Comparison of ENCODE assay signal across 15 cellular contexts in genomic region chrX:46185923-46186810, GRCh38.
DNase-seq lines count a peak whose midpoint lies in the region; ATAC-seq, FAIRE-seq and TF ChIP-seq lines count a peak whose summit lies in the region.
"Had no signal": no experiment of that assay in that cellular context is flagged by ENCODE, and none has a peak within 500 bp of the region (broad histone marks: within the 10 kb centered on the region; RNA-seq: fewer than 3 reads in every experiment).

No MANE protein-coding gene starts in this region.

- TF ChIP-seq RAD21 in HCT116 (IDR thresholded peaks at IDR 0.05; ENCODE audit: low read depth) = no peak

- H3K9me3 Mint-ChIP-seq in astrocyte (ENCODE audit: unreplicated experiment) = no peaks in the 10 kb centered on the region

- H3K9me2 ChIP-seq in HCT116 (ENCODE audit: insufficient read depth) = no peaks in the 10 kb centered on the region
- no peaks in the 10 kb centered on the region for H3K9me2 ChIP-seq in hepatocyte (replicated peaks; ENCODE audit: insufficient read depth)

- intact Hi-C loops in HCT116 (cut with micrococcal nuclease) = loop anchor here (10.0 kb wide), 1 partner anchor 189 kb away; no protein-coding TSS in a partner anchor

- no peaks in the 10 kb centered on the region for H3K4me1 Mint-ChIP-seq in astrocyte (ENCODE audit: low read depth, unreplicated experiment)

- H3K9ac ChIP-seq in HCT116 (ENCODE audit: low read length) = peak overlapping the region; percentile 44
- no peak overlapping the region for H3K9ac ChIP-seq in astrocyte (ENCODE audit: low read length)

- H3K27ac ChIP-seq in C4-2B (peak overlapping the region; percentile 49; the same call in 1 of the 2 replicates), HCT116 (ENCODE audit: low read depth, low read length) (peak overlapping the region; percentile 89), astrocyte (ENCODE audit: low read depth, low read length) (no peak overlapping the region), hepatocyte (peak overlapping the region; percentile 67), SJCRH30 (no peak overlapping the region)

- H3K36me3 Mint-ChIP-seq in astrocyte (ENCODE audit: low read depth, unreplicated experiment) = no peaks in the 10 kb centered on the region

- DNase-seq in HCT116 (ENCODE audit: low read depth, low spot score) (no peak), astrocyte (ENCODE audit: low read depth) (no peak), hepatocyte (ENCODE audit: low spot score) (no peak), SJCRH30 (no peak), NCI-H2081 (lab: John Stamatoyannopoulos, UW) (no peak)
- DNase-seq: DND-41; GDM1; NCI-H1436 treated with DMSO at 0.1 percent for 48 hours; NCI-H345; NCI-H69; NK-92 treated with Interleukin-12 subunit alpha and Interleukin-12 subunit beta, amount 100 ng/mL, for 24 hours; SHP77 had no signal

- no peak overlapping the region for H3K27ac Mint-ChIP-seq in astrocyte (ENCODE audit: unreplicated experiment)

- peak; percentile 59; the same call in 1 of the 2 replicates for ATAC-seq in HCT116
- ATAC-seq in GM21528 (IDR thresholded peaks at IDR 0.05; ENCODE audit: low FRiP score, unreplicated experiment) = no peak

- no peak for TF ChIP-seq CTCF in C4-2B (conservative IDR thresholded peaks at IDR 0.05)
- no peak for TF ChIP-seq CTCF in HCT116 (IDR thresholded peaks at IDR 0.05 in 2 of 3, conservative IDR thresholded peaks at IDR 0.05 in 1 of 3; ENCODE audit: borderline replicate concordance in 1 of 3, insufficient read depth in 1 of 3, low read depth in 2 of 3, low read length in 2 of 3)
- TF ChIP-seq CTCF in astrocyte (IDR thresholded peaks at IDR 0.05; ENCODE audit: insufficient read depth, low read depth, low read length) = no peak
- no peak for TF ChIP-seq CTCF in hepatocyte (IDR thresholded peaks at IDR 0.05; ENCODE audit: poor library complexity)

- no peak overlapping the region for H3K4me3 Mint-ChIP-seq in astrocyte (ENCODE audit: unreplicated experiment)

- RAD21 ChIA-PET in HCT116 (lab: Charles Lee; ENCODE audit: low non-redundant PET in 1 of 2, low total read pairs in 2 of 2, uncharacterized antibody in 2 of 2, unreplicated experiment in 2 of 2) = no interaction called here

- H3K36me3 ChIP-seq in HCT116 (ENCODE audit: control insufficient read depth in 1 of 2, insufficient read depth in 2 of 2, low read length in 2 of 2) (no peaks in the 10 kb centered on the region; a peak in 1 of 4 replicates), astrocyte (ENCODE audit: insufficient read depth, low read length) (no peaks in the 10 kb centered on the region), hepatocyte (replicated peaks; ENCODE audit: insufficient read depth, low read depth) (no peaks in the 10 kb centered on the region), SJCRH30 (no peaks in the 10 kb centered on the region)

- H2AFZ ChIP-seq in HCT116 (ENCODE audit: low read depth, low read length, poor library complexity, severe bottlenecking) (no peak overlapping the region), astrocyte (ENCODE audit: low read depth, low read length) (no peak overlapping the region), hepatocyte (no peak overlapping the region)

- no peaks in the 10 kb centered on the region for H3K9me3 ChIP-seq in HCT116 (ENCODE audit: control insufficient read depth in 1 of 2, insufficient read depth in 1 of 2, low read depth in 1 of 2, low read length in 2 of 2)
- no peaks in the 10 kb centered on the region for H3K9me3 ChIP-seq in astrocyte (ENCODE audit: insufficient read depth, low read depth, low read length)
- H3K9me3 ChIP-seq in hepatocyte (ENCODE audit: low read depth) = no peaks in the 10 kb centered on the region
- no peaks in the 10 kb centered on the region for H3K9me3 ChIP-seq in SJCRH30 (replicated peaks)

- 57% methylated on average over 7 of the region's 7 CpGs for WGBS in hepatocyte (ENCODE audit: low lambda C conversion rate, missing lambda C conversion rate)

- H3K27me3 Mint-ChIP-seq in astrocyte (ENCODE audit: low read depth, unreplicated experiment) = peaks cover under 1% of the 10 kb centered on the region

- H4K20me1 ChIP-seq in HCT116 (ENCODE audit: insufficient read depth) = no peaks in the 10 kb centered on the region
- no peaks in the 10 kb centered on the region for H4K20me1 ChIP-seq in astrocyte (ENCODE audit: insufficient read depth, low read length)
- no peaks in the 10 kb centered on the region for H4K20me1 ChIP-seq in hepatocyte (ENCODE audit: insufficient read depth, poor library complexity, severe bottlenecking)

- CTCF ChIA-PET in HCT116 (lab: Charles Lee) = no interaction called here

- BruUV-seq in HCT116 (replicated peaks; lab: Mats Ljungman, UMichigan) = no TSS peak

- POLR2A ChIA-PET in HCT116 (lab: Charles Lee) = no interaction called here

- no peaks in the 10 kb centered on the region for H3K27me3 ChIP-seq in HCT116 (ENCODE audit: insufficient read depth, low read length)
- no peaks in the 10 kb centered on the region for H3K27me3 ChIP-seq in astrocyte (ENCODE audit: insufficient read depth, low read length)
- H3K27me3 ChIP-seq in hepatocyte = no peaks in the 10 kb centered on the region
- H3K27me3 ChIP-seq in SJCRH30 = no peaks in the 10 kb centered on the region

- no peak for TF ChIP-seq POLR2A in HCT116 (IDR thresholded peaks at IDR 0.05; ENCODE audit: borderline replicate concordance, extremely low read depth, insufficient read depth, insufficient read length)

- H3K4me2 ChIP-seq in HCT116 (ENCODE audit: low read length) (peak overlapping the region; percentile 55), astrocyte (ENCODE audit: low read length) (no peak overlapping the region), hepatocyte (no peak overlapping the region)

- H3K79me2 ChIP-seq in HCT116 (ENCODE audit: insufficient read depth, low read length) (no peaks in the 10 kb centered on the region), astrocyte (ENCODE audit: insufficient read depth, low read length) (no peaks in the 10 kb centered on the region), hepatocyte (no peaks in the 10 kb centered on the region)

- H3K4me3 ChIP-seq in HCT116 (replicated peaks in 1 of 2; ENCODE audit: low read depth in 1 of 2, low read length in 2 of 2) (no peak overlapping the region), astrocyte (ENCODE audit: insufficient read depth, low read depth, low read length) (no peak overlapping the region), hepatocyte (no peak overlapping the region), SJCRH30 (no peak overlapping the region)

- FAIRE-seq in astrocyte (lab: Jason Lieb, UNC) = peak; percentile 64
- FAIRE-seq: H1 had no signal

- H3K4me1 ChIP-seq in HCT116 (ENCODE audit: control insufficient read depth in 1 of 2, insufficient read depth in 2 of 2, low read length in 2 of 2) = peaks cover 35 to 52% of the 10 kb centered on the region in 2 experiments
- H3K4me1 ChIP-seq in astrocyte (ENCODE audit: insufficient read depth, low read length) = no peaks in the 10 kb centered on the region
- no peaks in the 10 kb centered on the region for H3K4me1 ChIP-seq in hepatocyte (ENCODE audit: insufficient read depth)
- H3K4me1 ChIP-seq in SJCRH30 = no peaks in the 10 kb centered on the region

TF ChIP-seq in HCT116, 20 proteins besides CTCF, POLR2A, EP300 and RAD21:
- TF ChIP-seq TCF7L2 (IDR thresholded peaks at IDR 0.05; ENCODE audit: borderline replicate concordance, extremely low read depth, insufficient read depth, insufficient read length) = no peak
TF ChIP-seq in HCT116: peak in this region for 0.

Comparison
In these comparisons a context has a peak if more than half of its experiments do, and no peak if none do; other contexts are left out.
1. H3K27ac ChIP-seq: peak in C4-2B (single experiment), HCT116 (single experiment) and hepatocyte (single experiment); none in astrocyte (single experiment) and SJCRH30 (single experiment).